ENCODE assay signal across 9 cellular contexts in genomic region chr14:50741571-50741970, GRCh38.
DNase-seq lines count a peak whose midpoint lies in the region; ATAC-seq and TF ChIP-seq lines count a peak whose summit lies in the region.
"Had no signal": no experiment of that assay in that cellular context is flagged by ENCODE, and none has a peak within 500 bp of the region (broad histone marks: within the 10 kb centered on the region; RNA-seq: fewer than 3 reads in every experiment).

No MANE protein-coding gene starts in this region.

- H3K9me3 ChIP-seq in CD4-positive, alpha-beta memory T cell (ENCODE audit: control insufficient read depth in 1 of 2, low read length in 2 of 2), result no peaks in the 10 kb centered on the region
- H3K9me3 ChIP-seq in esophagus squamous epithelium, result no peaks in the 10 kb centered on the region

- WGBS in esophagus squamous epithelium, 2 donors, result 33 to 41% methylated on average over 3 of the region's 3 CpGs

- no peak for ATAC-seq in GM18873 (IDR thresholded peaks at IDR 0.05; ENCODE audit: low FRiP score, unreplicated experiment)
- ATAC-seq in GM19328 (IDR thresholded peaks at IDR 0.05; ENCODE audit: unreplicated experiment), result no peak

- intact Hi-C loops in CD4-positive, alpha-beta memory T cell (cut with micrococcal nuclease), result no loop called here
- intact Hi-C loops in activated CD4-positive, alpha-beta memory T cell treated with anti-CD3 and anti-CD28 coated beads for 36 hours (cut with micrococcal nuclease), result loop anchor here (1.0 to 2.0 kb wide), 4 partner anchors 15 to 75 kb away; no protein-coding TSS in a partner anchor
- intact Hi-C loops in esophagus squamous epithelium (cut with DNase I), result no loop called here

- no peaks in the 10 kb centered on the region for H3K27me3 ChIP-seq in CD4-positive, alpha-beta memory T cell (ENCODE audit: insufficient read depth, low read length)
- no peaks in the 10 kb centered on the region for H3K27me3 ChIP-seq in esophagus squamous epithelium

- H3K27ac Mint-ChIP-seq in CD4-positive, alpha-beta memory T cell, result peak overlapping the region in 4 of 7 donors; percentile 4 to 48 (median 26)
- H3K27ac Mint-ChIP-seq in activated CD4-positive, alpha-beta memory T cell treated with anti-CD3 and anti-CD28 coated beads for 36 hours, result peak overlapping the region; percentile 64

- H3K27me3 Mint-ChIP-seq in CD4-positive, alpha-beta memory T cell, result no peaks in the 10 kb centered on the region
- H3K27me3 Mint-ChIP-seq in activated CD4-positive, alpha-beta memory T cell treated with anti-CD3 and anti-CD28 coated beads for 36 hours, result no peaks in the 10 kb centered on the region

- peaks cover 61 to 76% of the 10 kb centered on the region in 2 donors for H3K36me3 Mint-ChIP-seq in CD4-positive, alpha-beta memory T cell
- peaks cover 39% of the 10 kb centered on the region for H3K36me3 Mint-ChIP-seq in activated CD4-positive, alpha-beta memory T cell treated with anti-CD3 and anti-CD28 coated beads for 36 hours

- H3K9me3 Mint-ChIP-seq in CD4-positive, alpha-beta memory T cell, result no peaks in the 10 kb centered on the region
- no peaks in the 10 kb centered on the region for H3K9me3 Mint-ChIP-seq in activated CD4-positive, alpha-beta memory T cell treated with anti-CD3 and anti-CD28 coated beads for 36 hours

- H3K4me1 ChIP-seq in CD4-positive, alpha-beta memory T cell (ENCODE audit: insufficient read depth, low read length), result peaks cover 13% of the 10 kb centered on the region
- H3K4me1 ChIP-seq in esophagus squamous epithelium, result peaks cover 0 to 21% (median 0%) of the 10 kb centered on the region in 3 donors

- no peak for TF ChIP-seq CTCF in esophagus squamous epithelium (IDR thresholded peaks at IDR 0.05)

- TF ChIP-seq POLR2A in esophagus squamous epithelium (IDR thresholded peaks at IDR 0.05), result no peak

- no peak overlapping the region for H3K4me3 ChIP-seq in CD4-positive, alpha-beta memory T cell (ENCODE audit: low read length in 2 of 2)
- no peak overlapping the region for H3K4me3 ChIP-seq in esophagus squamous epithelium

- CTCF ChIA-PET in CD4-positive, alpha-beta memory T cell (lab: Charles Lee; ENCODE audit: partially characterized antibody), result interaction anchor here (0.7 kb wide), 1 partner anchor 119 kb away, joined by 3 read pairs; no protein-coding TSS in a partner anchor
- CTCF ChIA-PET in activated CD4-positive, alpha-beta memory T cell treated with anti-CD3 and anti-CD28 coated beads for 36 hours (lab: Charles Lee), result interaction anchor here (1.5 to 1.8 kb wide), 2 partner anchors 13 to 21 kb away, joined by 3 to 4 read pairs; no protein-coding TSS in a partner anchor

- H3K36me3 ChIP-seq in CD4-positive, alpha-beta memory T cell (ENCODE audit: insufficient read depth, low read length), result peaks cover 54% of the 10 kb centered on the region
- peaks cover 0 to 83% (median 7%) of the 10 kb centered on the region in 3 donors for H3K36me3 ChIP-seq in esophagus squamous epithelium

- H3K4me1 Mint-ChIP-seq in CD4-positive, alpha-beta memory T cell, result peaks cover 4 to 9% (median 7%) of the 10 kb centered on the region in 4 donors
- H3K4me1 Mint-ChIP-seq in activated CD4-positive, alpha-beta memory T cell treated with anti-CD3 and anti-CD28 coated beads for 36 hours (ENCODE audit: low read depth), result peaks cover 41% of the 10 kb centered on the region

- no peak overlapping the region for H3K27ac ChIP-seq in CD4-positive, alpha-beta memory T cell (ENCODE audit: low read depth, low read length)
- no peak overlapping the region for H3K27ac ChIP-seq in esophagus squamous epithelium

- POLR2A ChIA-PET in CD4-positive, alpha-beta memory T cell (lab: Charles Lee; ENCODE audit: partially characterized antibody), result no interaction called here
- POLR2A ChIA-PET in activated CD4-positive, alpha-beta memory T cell treated with anti-CD3 and anti-CD28 coated beads for 36 hours (lab: Charles Lee), result interaction anchor here (2.5 kb wide), 1 partner anchor 15 kb away, joined by 8 read pairs; no protein-coding TSS in a partner anchor

- peak overlapping the region in 1 of 8 donors; percentile 25 for H3K4me3 Mint-ChIP-seq in CD4-positive, alpha-beta memory T cell
- H3K4me3 Mint-ChIP-seq in activated CD4-positive, alpha-beta memory T cell treated with anti-CD3 and anti-CD28 coated beads for 36 hours, result no peak overlapping the region

- DNase-seq in CD4-positive, alpha-beta memory T cell, result no peak
- DNase-seq in H4 (ENCODE audit: low spot score), result peak; percentile 57
- DNase-seq in activated CD4-positive, alpha-beta memory T cell treated with anti-CD3 and anti-CD28 coated beads for 36 hours, result peak; percentile 38
- peak; percentile 6 for DNase-seq in glomerular visceral epithelial cell (ENCODE audit: extremely low spot score)
- DNase-seq in esophagus squamous epithelium (lab: John Stamatoyannopoulos, UW), result no peak
- DNase-seq in GM19240 (ENCODE audit: insufficient read length, low spot score), result no peak
- DNase-seq: activated CD4-positive, alpha-beta T cell treated with anti-CD3 and anti-CD28 coated beads, Interleukin-2, amount 50 U/mL, for 4 hours had no signal

Comparison
In these comparisons a context has a peak if more than half of its experiments do, and no peak if none do; other contexts are left out.
1. DNase-seq: peak in H4 (single experiment), activated CD4-positive, alpha-beta memory T cell treated with anti-CD3 and anti-CD28 coated beads for 36 hours (single experiment) and glomerular visceral epithelial cell (single experiment); none in CD4-positive, alpha-beta memory T cell (0 of 5), esophagus squamous epithelium (single experiment) and GM19240 (single experiment).